23 cellular contexts compared by ENCODE assay signal in genomic region chr13:44210525-44210924, GRCh38.
"Had no signal": no experiment of that assay in that cellular context is flagged by ENCODE, and none has a peak within 500 bp of the region (broad histone marks: within the 10 kb centered on the region; RNA-seq: fewer than 3 reads in every experiment).

No MANE protein-coding gene starts in this region.

- H3K27ac Mint-ChIP-seq: activated naive CD8-positive, alpha-beta T cell; memory B cell; natural killer cell; progenitor cell of endocrine pancreas; stimulated activated effector memory CD8-positive, alpha-beta T cell treated with anti-CD3 and anti-CD28 coated beads, Interleukin-12 subunit alpha, Interleukin-12 subunit beta, amount 100 ng/mL, for 72 hours; stimulated activated naive CD8-positive, alpha-beta T cell treated with anti-CD3 and anti-CD28 coated beads, Interleukin-15, Interleukin-2, amounts not matched to agents 100 ng/mL and 50 ng/mL, for 24 hours; T-helper 17 cell had no signal

- DNase-seq: activated CD4-positive, alpha-beta T cell treated with anti-CD3 and anti-CD28 coated beads for 48 hours; activated CD4-positive, alpha-beta T cell treated with anti-CD3 and anti-CD28 coated beads, Interleukin-2, amount 50 U/mL, for 48 hours; activated CD8-positive, alpha-beta memory T cell treated with anti-CD3 and anti-CD28 coated beads for 24 hours; activated effector memory CD4-positive, alpha-beta T cell treated with Interleukin-2 at 50 U/mL for 16 hours; activated naive CD4-positive, alpha-beta T cell treated with Interleukin-2 at 50 U/mL for 16 hours; aorta; body of pancreas; islet precursor cell; left cardiac atrium; natural killer cell; stimulated activated CD4-positive, alpha-beta T cell treated with anti-CD3 and anti-CD28 coated beads, Interleukin-4, amount 100 ng/mL, for 24 hours; T-helper 17 cell; T1000; tibial artery; WERI-Rb-1 had no signal

- H3K9me3 ChIP-seq: body of pancreas had no signal

- H3K4me1 ChIP-seq: body of pancreas had no signal

- H3K4me1 Mint-ChIP-seq: memory B cell; natural killer cell; stimulated activated effector memory CD8-positive, alpha-beta T cell treated with anti-CD3 and anti-CD28 coated beads, Interleukin-12 subunit alpha, Interleukin-12 subunit beta, amount 100 ng/mL, for 72 hours; T-helper 17 cell had no signal

- H3K79me2 ChIP-seq: hepatocyte had no signal

- H2AFZ ChIP-seq: hepatocyte had no signal

- H3K4me3 ChIP-seq: body of pancreas, cardiac muscle cell, hepatocyte, skin epidermis, tibial artery had no signal

- H3K4me3 Mint-ChIP-seq: activated naive CD8-positive, alpha-beta T cell; memory B cell; natural killer cell; stimulated activated effector memory CD8-positive, alpha-beta T cell treated with anti-CD3 and anti-CD28 coated beads, Interleukin-12 subunit alpha, Interleukin-12 subunit beta, amount 100 ng/mL, for 72 hours; stimulated activated naive CD8-positive, alpha-beta T cell treated with anti-CD3 and anti-CD28 coated beads, Interleukin-15, Interleukin-2, amounts not matched to agents 100 ng/mL and 50 ng/mL, for 24 hours; T-helper 17 cell had no signal

- H3K36me3 Mint-ChIP-seq: memory B cell; natural killer cell; stimulated activated effector memory CD8-positive, alpha-beta T cell treated with anti-CD3 and anti-CD28 coated beads, Interleukin-12 subunit alpha, Interleukin-12 subunit beta, amount 100 ng/mL, for 72 hours had no signal

- H3K27me3 ChIP-seq: body of pancreas, cardiac muscle cell, hepatocyte, tibial artery had no signal

- H3K4me2 ChIP-seq: hepatocyte had no signal

- H3K27ac ChIP-seq: body of pancreas, cardiac muscle cell, hepatocyte, skin epidermis, tibial artery, WERI-Rb-1 had no signal

- H3K36me3 ChIP-seq: cardiac muscle cell, tibial artery, WERI-Rb-1 had no signal

- H3K9me3 Mint-ChIP-seq: natural killer cell had no signal
